In the genomic region with DNA sequence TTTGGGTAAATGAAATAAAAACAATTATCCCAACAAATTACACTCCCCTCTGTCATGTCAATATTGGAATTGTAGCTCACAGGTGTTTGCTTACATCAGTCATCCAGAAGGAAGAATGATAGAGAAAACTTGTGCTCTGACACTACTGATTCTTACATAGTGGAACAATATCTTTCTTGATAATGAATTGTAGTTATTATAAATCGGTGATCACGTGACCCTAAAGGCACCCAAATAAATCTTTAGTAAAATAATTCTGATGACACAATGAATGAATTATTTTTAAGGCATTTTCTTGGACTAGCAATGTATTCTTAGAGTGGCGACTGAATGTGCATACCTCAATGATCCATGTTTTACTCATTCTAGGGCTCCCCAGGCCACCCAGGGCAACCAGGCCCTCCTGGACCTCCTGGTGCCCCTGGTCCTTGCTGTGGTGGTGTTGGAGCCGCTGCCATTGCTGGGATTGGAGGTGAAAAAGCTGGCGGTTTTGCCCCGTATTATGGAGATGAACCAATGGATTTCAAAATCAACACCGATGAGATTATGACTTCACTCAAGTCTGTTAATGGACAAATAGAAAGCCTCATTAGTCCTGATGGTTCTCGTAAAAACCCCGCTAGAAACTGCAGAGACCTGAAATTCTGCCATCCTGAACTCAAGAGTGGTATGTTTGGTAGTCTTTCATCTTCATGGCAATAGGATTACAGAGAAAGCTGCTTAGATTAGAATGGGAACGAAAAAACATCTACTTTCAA, we compare ENCODE assay signal across 17 cellular contexts. TPM values are rescaled to one million over a fixed set of nuclear protein-coding genes. Genes with fewer than 3 reads are reported as not detected.
"Had no signal": no experiment of that assay in that cellular context is flagged by ENCODE, and none has a peak within 500 bp of the region (broad histone marks: within the 10 kb centered on the region; RNA-seq: fewer than 3 reads in every experiment).

No MANE protein-coding gene starts in this region.

- H3K27me3 ChIP-seq: gastrocnemius medialis, heart right ventricle, suprapubic skin had no signal

- H3K9me3 ChIP-seq: gastrocnemius medialis, heart right ventricle, left ventricle myocardium inferior, psoas muscle, suprapubic skin had no signal

- H3K36me3 ChIP-seq: gastrocnemius medialis had no signal

- H3K27ac ChIP-seq: gastrocnemius medialis, heart right ventricle, left ventricle myocardium inferior, psoas muscle, suprapubic skin had no signal

- H3K4me3 ChIP-seq: gastrocnemius medialis, heart right ventricle, left ventricle myocardium inferior, psoas muscle, suprapubic skin had no signal

- DNase-seq: activated CD4-positive, alpha-beta T cell treated with anti-CD3 and anti-CD28 coated beads, Interleukin-2, amount 10 ng/mL, durations not matched to agents 24 days and 14 days; activated naive CD4-positive, alpha-beta T cell treated with anti-CD3 and anti-CD28 coated beads for 36 hours; caudate nucleus; cortex of kidney; effector CD8-positive, alpha-beta T cell; gastrocnemius medialis; heart right ventricle; left ventricle myocardium inferior; naive thymus-derived CD4-positive, alpha-beta T cell; psoas muscle; stimulated activated CD4-positive, alpha-beta T cell treated with anti-CD3 and anti-CD28 coated beads, Interleukin-2, amount 100 ng/mL, for 24 hours; stimulated activated naive B cell treated with anti-CD40 and anti-IgM and Interleukin-4, amounts not matched to agents 10 μg/mL and 1 μg/mL and 100 μg/mL, for 72 hours; T-cell; T1000 had no signal

- H3K4me1 ChIP-seq: gastrocnemius medialis, heart right ventricle, left ventricle myocardium inferior, psoas muscle, suprapubic skin had no signal

- ATAC-seq: activated T-helper 17 cell treated with anti-CD3 and anti-CD28 coated beads, Interleukin-2, amount 50 U/mL, for 72 hours; gastrocnemius medialis; heart right ventricle; naive thymus-derived CD4-positive, alpha-beta T cell; psoas muscle; sciatic nerve; stimulated activated naive B cell treated with anti-CD40 and anti-IgM and Interleukin-4, amounts not matched to agents 10 μg/mL and 1 μg/mL and 100 μg/mL, for 72 hours; T-cell had no signal

RNA-seq across cellular contexts. Expression of a gene that starts 34.6 kb away (rescaled TPM):
- total RNA-seq: activated CD4-positive, alpha-beta T cell treated with anti-CD3 and anti-CD28 coated beads, Interleukin-2, amount 10 ng/mL, durations not matched to agents 24 days and 14 days; activated naive CD4-positive, alpha-beta T cell treated with anti-CD3 and anti-CD28 coated beads for 36 hours had no signal
